In genomic region chr1:3775498-3776230, GRCh38 we compare ENCODE assay signal across 8 cellular contexts. TPM values are rescaled to one million over a fixed set of nuclear protein-coding genes. Genes with fewer than 3 reads are reported as not detected.
DNase-seq lines count a peak whose midpoint lies in the region; ATAC-seq and TF ChIP-seq lines count a peak whose summit lies in the region.

No MANE protein-coding gene starts in this region.

- H3K9me3 Mint-ChIP-seq in activated naive CD4-positive, alpha-beta T cell treated with anti-CD3 and anti-CD28 coated beads for 36 hours: no peaks in the 10 kb centered on the region

- peaks cover 23 to 55% (median 46%) of the 10 kb centered on the region in 6 donors for H3K4me1 ChIP-seq in spleen

- H3K27me3 ChIP-seq in spleen (replicated peaks in 1 of 7): peaks cover 0 to 27% (median 0%) of the 10 kb centered on the region in 7 donors

- peaks cover 0 to 30% (median 21%) of the 10 kb centered on the region in 6 donors for H3K36me3 ChIP-seq in spleen

- 26 to 35% (median 29%) methylated on average over 7 to 27 of the region's 27 CpGs for WGBS in spleen, 5 donors

- H3K27ac Mint-ChIP-seq in activated naive CD4-positive, alpha-beta T cell treated with anti-CD3 and anti-CD28 coated beads for 36 hours: no peak overlapping the region

- no peak for TF ChIP-seq POLR2A in spleen (IDR thresholded peaks at IDR 0.05)

- no peak overlapping the region for H3K4me3 Mint-ChIP-seq in activated naive CD4-positive, alpha-beta T cell treated with anti-CD3 and anti-CD28 coated beads for 36 hours

- H3K4me3 ChIP-seq in spleen: peak overlapping the region in 1 of 8 donors; percentile 31

- no peaks in the 10 kb centered on the region for H3K9me3 ChIP-seq in spleen

- TF ChIP-seq CTCF in spleen (IDR thresholded peaks at IDR 0.05 in 8 of 11, conservative IDR thresholded peaks at IDR 0.05 in 3 of 11): peak in 8 of 11 experiments; percentile 21 to 52 (median 40)

- peak overlapping the region in 3 of 8 donors; percentile 22 to 74 (median 31) for H3K27ac ChIP-seq in spleen

- CTCF ChIA-PET in activated naive CD4-positive, alpha-beta T cell treated with anti-CD3 and anti-CD28 coated beads for 36 hours (lab: Charles Lee): interaction anchor here (1.2 to 1.6 kb wide), 3 partner anchors 9 to 26 kb away, joined by 3 to 5 read pairs (median 3); partner anchors contain the start of gene LRRC47

- intact Hi-C loops in activated naive CD4-positive, alpha-beta T cell treated with anti-CD3 and anti-CD28 coated beads for 36 hours (cut with micrococcal nuclease): loop anchor here (1.0 kb wide), 1 partner anchor 26 kb away; no protein-coding TSS in a partner anchor
- intact Hi-C loops in left cardiac atrium (cut with DNase I): no loop called here
- intact Hi-C loops in spleen (cut with DNase I; ENCODE audit: low total_unique reads): no loop called here

- ATAC-seq in left cardiac atrium: peak in 1 of 2 donors; percentile 20
- ATAC-seq in GM19467 (IDR thresholded peaks at IDR 0.05; ENCODE audit: unreplicated experiment): no peak

- peaks cover 11% of the 10 kb centered on the region for H3K36me3 Mint-ChIP-seq in activated naive CD4-positive, alpha-beta T cell treated with anti-CD3 and anti-CD28 coated beads for 36 hours (ENCODE audit: low read depth)

- no peaks in the 10 kb centered on the region for H3K27me3 Mint-ChIP-seq in activated naive CD4-positive, alpha-beta T cell treated with anti-CD3 and anti-CD28 coated beads for 36 hours (ENCODE audit: low read depth)

- DNase-seq in DMS153 (lab: John Stamatoyannopoulos, UW): peak; percentile 68
- DNase-seq in HT-29 (ENCODE audit: low spot score): peak; percentile 82
- peak; percentile 49 for DNase-seq in RKO (ENCODE audit: low spot score)
- DNase-seq in activated naive CD4-positive, alpha-beta T cell treated with anti-CD3 and anti-CD28 coated beads for 36 hours: peak; percentile 60
- peak; percentile 73 for DNase-seq in left cardiac atrium
- DNase-seq in spleen: peak; percentile 86
- DNase-seq in cortex of kidney (lab: John Stamatoyannopoulos, UW): no peak

- peaks cover 10% of the 10 kb centered on the region for H3K4me1 Mint-ChIP-seq in activated naive CD4-positive, alpha-beta T cell treated with anti-CD3 and anti-CD28 coated beads for 36 hours (ENCODE audit: low read depth)

RNA-seq across cellular contexts. Expression of gene SMIM1, which starts 3.1 kb away (rescaled TPM):
- 1.9 TPM in 1 of 2 replicates, not detected in the other for total RNA-seq in HT-29 (2014; rRNA removed; shearing (Covaris generic))
- total RNA-seq in activated naive CD4-positive, alpha-beta T cell treated with anti-CD3 and anti-CD28 coated beads for 36 hours: 1 to 10 TPM in 1 of 2 experiments, under 1 TPM in 1; 0.83 to 2.0 TPM
- total RNA-seq in left cardiac atrium (10 to 100 TPM; 25.4 to 35.9 TPM), spleen (10 to 100 TPM in 2 of 7 donors, 1 to 10 TPM in 4, not detected in 1; 3.5 to 12.7 (median 5.1) TPM)
- 1 to 10 TPM; 2.0 to 4.7 (median 4.0) TPM for polyA plus RNA-seq in spleen

RNA-seq across cellular contexts. Expression of gene LRRC47, which starts 20.6 kb away (rescaled TPM):
- total RNA-seq in HT-29 (2014; rRNA removed; shearing (Covaris generic)): 41.1 and 42.7 TPM in 2 replicates
- total RNA-seq in activated naive CD4-positive, alpha-beta T cell treated with anti-CD3 and anti-CD28 coated beads for 36 hours: 10 to 100 TPM; 22.0 to 23.9 TPM
- total RNA-seq in left cardiac atrium (10 to 100 TPM; 41.4 to 43.4 TPM), spleen (10 to 100 TPM; 24.1 to 39.0 (median 28.3) TPM)
- polyA plus RNA-seq in spleen: 10 to 100 TPM; 12.5 to 21.4 (median 18.1) TPM

RNA-seq across cellular contexts. Expression of gene CCDC27, which starts 23.4 kb away (rescaled TPM):
- total RNA-seq in HT-29 (2014; rRNA removed; shearing (Covaris generic)): not detected in 2 replicates
- not detected for total RNA-seq in activated naive CD4-positive, alpha-beta T cell treated with anti-CD3 and anti-CD28 coated beads for 36 hours
- not detected for total RNA-seq in left cardiac atrium
- not detected for total RNA-seq in spleen
- polyA plus RNA-seq in spleen: not detected
